ENCODE assay signal across 27 cellular contexts in genomic region chr6:114133816-114134215, GRCh38.
"Had no signal": no experiment of that assay in that cellular context is flagged by ENCODE, and none has a peak within 500 bp of the region (broad histone marks: within the 10 kb centered on the region; RNA-seq: fewer than 3 reads in every experiment).

No MANE protein-coding gene starts in this region.

- H3K9me3 Mint-ChIP-seq: stimulated activated memory B cell treated with anti-CD40 and anti-IgM and Interleukin-4, amounts not matched to agents 10 μg/mL and 1 μg/mL and 100 μg/mL, for 72 hours; stimulated activated naive CD8-positive, alpha-beta T cell treated with anti-CD3 and anti-CD28 coated beads, Interleukin-15, amount 100 ng/mL, for 72 hours; stimulated activated naive CD8-positive, alpha-beta T cell treated with anti-CD3 and anti-CD28 coated beads, Interleukin-15, Interleukin-2, amounts not matched to agents 100 ng/mL and 50 ng/mL, for 24 hours; type B pancreatic cell had no signal

- ATAC-seq: stimulated activated memory B cell treated with anti-CD40 and anti-IgM and Interleukin-4, amounts not matched to agents 10 μg/mL and 1 μg/mL and 100 μg/mL, for 72 hours; stimulated activated naive B cell treated with anti-CD40 and anti-IgM and Interleukin-4, amounts not matched to agents 10 μg/mL and 1 μg/mL and 100 μg/mL, for 72 hours; stimulated activated naive CD8-positive, alpha-beta T cell treated with anti-CD3 and anti-CD28 coated beads, Interleukin-15, Interleukin-2, amounts not matched to agents 100 U/mL and 50 U/mL, for 24 hours; upper lobe of right lung had no signal

- H3K4me3 ChIP-seq: stomach, suprapubic skin, testis, thoracic aorta, thyroid gland, tibial artery, tibial nerve, transverse colon, upper lobe of left lung, upper lobe of right lung, uterus, vagina had no signal

- H3K27me3 ChIP-seq: stomach, suprapubic skin, testis, thyroid gland, tibial artery, tibial nerve, transverse colon, upper lobe of left lung, upper lobe of right lung, uterus, vagina had no signal

- H3K27ac Mint-ChIP-seq: stimulated activated memory B cell treated with anti-CD40 and anti-IgM and Interleukin-4, amounts not matched to agents 10 μg/mL and 1 μg/mL and 100 μg/mL, for 72 hours; stimulated activated naive B cell treated with anti-CD40 and anti-IgM and Interleukin-4, amounts not matched to agents 10 μg/mL and 1 μg/mL and 100 μg/mL, for 72 hours; stimulated activated naive CD8-positive, alpha-beta T cell treated with anti-CD3 and anti-CD28 coated beads, Interleukin-15, amount 100 ng/mL, for 72 hours; stimulated activated naive CD8-positive, alpha-beta T cell treated with anti-CD3 and anti-CD28 coated beads, Interleukin-15, Interleukin-2, amounts not matched to agents 100 ng/mL and 50 ng/mL, for 24 hours; type B pancreatic cell had no signal

- DNase-seq: stimulated activated CD4-positive, alpha-beta T cell treated with anti-CD3 and anti-CD28 coated beads, Interleukin-2, amount 100 ng/mL, for 24 hours; stimulated activated CD4-positive, alpha-beta T cell treated with anti-CD3 and anti-CD28 coated beads, Interleukin-2, amount 100 ng/mL, for 48 hours; stimulated activated CD4-positive, alpha-beta T cell treated with anti-CD3 and anti-CD28 coated beads, Interleukin-4, amount 100 ng/mL, for 1 hour; stimulated activated CD4-positive, alpha-beta T cell treated with anti-CD3 and anti-CD28 coated beads, Interleukin-4, amount 100 ng/mL, for 24 hours; stimulated activated CD4-positive, alpha-beta T cell treated with anti-CD3 and anti-CD28 coated beads, Interleukin-4, amount 100 ng/mL, for 4 hours; stimulated activated CD8-positive, alpha-beta memory T cell treated with anti-CD3 and anti-CD28 coated beads, Interleukin-4, amount 100 ng/mL, for 48 hours; stimulated activated naive B cell treated with anti-CD40 and anti-IgM and Interleukin-4, amounts not matched to agents 10 μg/mL and 1 μg/mL and 100 μg/mL, for 72 hours; stimulated activated naive CD4-positive, alpha-beta T cell; stimulated activated naive CD4-positive, alpha-beta T cell treated with Interleukin-2 at 50 U/mL for 16 hours; stimulated activated naive CD8-positive, alpha-beta T cell treated with anti-CD3 and anti-CD28 coated beads, Interleukin-15, amount 100 ng/mL, for 72 hours; stimulated activated naive CD8-positive, alpha-beta T cell treated with anti-CD3 and anti-CD28 coated beads, Interleukin-15, Interleukin-2, amounts not matched to agents 100 U/mL and 50 U/mL, for 24 hours; stomach; substantia nigra; testis; thyroid gland; tibial artery; transverse colon; upper lobe of left lung; upper lobe of right lung; uterus had no signal

- H3K27me3 Mint-ChIP-seq: stimulated activated naive CD8-positive, alpha-beta T cell treated with anti-CD3 and anti-CD28 coated beads, Interleukin-15, amount 100 ng/mL, for 72 hours; type B pancreatic cell had no signal

- H3K27ac ChIP-seq: stomach, suprapubic skin, testis, thoracic aorta, thyroid gland, tibial artery, tibial nerve, transverse colon, upper lobe of left lung, upper lobe of right lung, uterus, vagina had no signal

- H3K4me3 Mint-ChIP-seq: stimulated activated memory B cell treated with anti-CD40 and anti-IgM and Interleukin-4, amounts not matched to agents 10 μg/mL and 1 μg/mL and 100 μg/mL, for 72 hours; stimulated activated naive B cell treated with anti-CD40 and anti-IgM and Interleukin-4, amounts not matched to agents 10 μg/mL and 1 μg/mL and 100 μg/mL, for 72 hours; stimulated activated naive CD8-positive, alpha-beta T cell treated with anti-CD3 and anti-CD28 coated beads, Interleukin-15, amount 100 ng/mL, for 72 hours; stimulated activated naive CD8-positive, alpha-beta T cell treated with anti-CD3 and anti-CD28 coated beads, Interleukin-15, Interleukin-2, amounts not matched to agents 100 ng/mL and 50 ng/mL, for 24 hours; type B pancreatic cell had no signal

- H3K4me1 Mint-ChIP-seq: stimulated activated memory B cell treated with anti-CD40 and anti-IgM and Interleukin-4, amounts not matched to agents 10 μg/mL and 1 μg/mL and 100 μg/mL, for 72 hours; stimulated activated naive B cell treated with anti-CD40 and anti-IgM and Interleukin-4, amounts not matched to agents 10 μg/mL and 1 μg/mL and 100 μg/mL, for 72 hours; stimulated activated naive CD8-positive, alpha-beta T cell treated with anti-CD3 and anti-CD28 coated beads, Interleukin-15, amount 100 ng/mL, for 72 hours had no signal

- H3K4me1 ChIP-seq: stomach, suprapubic skin, testis, thyroid gland, tibial artery, tibial nerve, transverse colon, upper lobe of left lung, upper lobe of right lung, uterus, vagina had no signal

- H3K36me3 Mint-ChIP-seq: stimulated activated memory B cell treated with anti-CD40 and anti-IgM and Interleukin-4, amounts not matched to agents 10 μg/mL and 1 μg/mL and 100 μg/mL, for 72 hours; stimulated activated naive B cell treated with anti-CD40 and anti-IgM and Interleukin-4, amounts not matched to agents 10 μg/mL and 1 μg/mL and 100 μg/mL, for 72 hours; type B pancreatic cell had no signal

- H3K36me3 ChIP-seq: stomach, suprapubic skin, thoracic aorta, thyroid gland, tibial artery, tibial nerve, transverse colon, upper lobe of left lung, upper lobe of right lung, uterus, vagina had no signal

- H3K9me3 ChIP-seq: stomach, suprapubic skin, testis, thoracic aorta, thyroid gland, tibial artery, tibial nerve, transverse colon, upper lobe of left lung, upper lobe of right lung, uterus, vagina had no signal
